ENCODE assay signal across 8 cellular contexts in genomic region chr12:132827763-132828703, GRCh38. TPM values are rescaled to one million over a fixed set of nuclear protein-coding genes. Genes with fewer than 3 reads are reported as not detected.
DNase-seq lines count a peak whose midpoint lies in the region; ATAC-seq and TF ChIP-seq lines count a peak whose summit lies in the region.

No MANE protein-coding gene starts in this region.

- peaks cover 44% of the 10 kb centered on the region for H3K36me3 ChIP-seq in HUES48 (ENCODE audit: control insufficient read depth, insufficient read depth, low read length)
- peaks cover 0 to 24% of the 10 kb centered on the region in 2 donors for H3K36me3 ChIP-seq in esophagus (ENCODE audit: control insufficient read depth in 2 of 2, insufficient read depth in 2 of 2, low read length in 1 of 2)

- ATAC-seq in GM21529 (IDR thresholded peaks at IDR 0.05; ENCODE audit: unreplicated experiment), result peak; percentile 23
- ATAC-seq in naive thymus-derived CD8-positive, alpha-beta T cell, result peak; percentile 31 to 42

- WGBS in esophagus, 2 donors, result 6% methylated on average over 56 to 59 of the region's 59 CpGs

- TF ChIP-seq CTCF in WI38 (IDR thresholded peaks at IDR 0.05; ENCODE audit: low read depth, low read length), result no peak

- H3K4me1 ChIP-seq in HUES48 (ENCODE audit: control insufficient read depth, insufficient read depth, low read length) (no peaks in the 10 kb centered on the region), esophagus (ENCODE audit: control insufficient read depth in 2 of 2, insufficient read depth in 2 of 2, low read length in 1 of 2) (peaks cover 0 to 7% of the 10 kb centered on the region in 2 donors)

- peak overlapping the region; percentile 79 to 99 (median 86) for H3K4me3 Mint-ChIP-seq in naive thymus-derived CD8-positive, alpha-beta T cell

- peaks cover 0 to 42% (median 3%) of the 10 kb centered on the region in 3 donors for H3K36me3 Mint-ChIP-seq in naive thymus-derived CD8-positive, alpha-beta T cell

- H3K4me3 ChIP-seq in HUES48 (ENCODE audit: low read depth, low read length), result peak overlapping the region; percentile 93
- H3K4me3 ChIP-seq in WI38 (ENCODE audit: low read depth, low read length), result peak overlapping the region; percentile 94
- H3K4me3 ChIP-seq in esophagus (ENCODE audit: low read depth in 1 of 2, low read length in 2 of 2), result peak overlapping the region; percentile 83 to 97

- H3K9me3 Mint-ChIP-seq in naive thymus-derived CD8-positive, alpha-beta T cell, result no peaks in the 10 kb centered on the region

- peaks cover 16 to 68% (median 53%) of the 10 kb centered on the region in 4 donors for H3K4me1 Mint-ChIP-seq in naive thymus-derived CD8-positive, alpha-beta T cell

- DNase-seq in NCI-H2196 (lab: John Stamatoyannopoulos, UW; ENCODE audit: unreplicated experiment), result peak; percentile 11
- no peak for DNase-seq in NCI-H2196 treated with DMSO at 0.1 percent for 48 hours (lab: John Stamatoyannopoulos, UW; ENCODE audit: unreplicated experiment)
- DNase-seq in naive thymus-derived CD8-positive, alpha-beta T cell, result peak in 3 of 10 donors; percentile 4 to 23 (median 18)
- DNase-seq in NCI-H82 treated with DMSO at 0.1 percent for 48 hours (lab: John Stamatoyannopoulos, UW; ENCODE audit: unreplicated experiment), result no peak

- no peaks in the 10 kb centered on the region for H3K9me3 ChIP-seq in HUES48 (ENCODE audit: control insufficient read depth, insufficient read depth, low read length)
- H3K9me3 ChIP-seq in esophagus (ENCODE audit: control insufficient read depth in 2 of 2, insufficient read depth in 1 of 2, low read depth in 1 of 2, low read length in 1 of 2), result no peaks in the 10 kb centered on the region

- H3K9ac ChIP-seq in HUES48 (ENCODE audit: low read depth, low read length), result peak overlapping the region; percentile 100

- peaks cover 0 to 3% (median 0%) of the 10 kb centered on the region in 5 donors for H3K27me3 Mint-ChIP-seq in naive thymus-derived CD8-positive, alpha-beta T cell

- peak overlapping the region; percentile 61 to 99 (median 93) for H3K27ac Mint-ChIP-seq in naive thymus-derived CD8-positive, alpha-beta T cell

- H3K27me3 ChIP-seq in HUES48 (ENCODE audit: control insufficient read depth, insufficient read depth, low read length), result no peaks in the 10 kb centered on the region
- H3K27me3 ChIP-seq in esophagus (ENCODE audit: control insufficient read depth in 1 of 2, insufficient read depth in 2 of 2, low read length in 2 of 2), result no peaks in the 10 kb centered on the region

- peak overlapping the region; percentile 96 for H3K27ac ChIP-seq in HUES48 (ENCODE audit: low read depth, low read length)
- peak overlapping the region; percentile 97 to 98 for H3K27ac ChIP-seq in esophagus (ENCODE audit: low read depth in 2 of 2, low read length in 1 of 2)

- POLR2A ChIA-PET in naive thymus-derived CD8-positive, alpha-beta T cell (lab: Charles Lee), result interaction anchor here (0.7 to 2.4 kb wide), 21 partner anchors 10 to 252 kb away, joined by 3 to 48 read pairs (median 6); partner anchors contain the start of genes CHFR and PGAM5

RNA-seq across cellular contexts. Expression of gene GOLGA3, which starts 0.6 kb away (rescaled TPM):
- polyA plus RNA-seq in esophagus, result 10 to 100 TPM; 10.6 to 18.1 TPM
- 10 to 100 TPM; 77.9 to 82.1 TPM for total RNA-seq in naive thymus-derived CD8-positive, alpha-beta T cell
- polyA plus RNA-seq in naive thymus-derived CD8-positive, alpha-beta T cell, result 10 to 100 TPM in 2 of 3 donors, 1 to 10 TPM in 1; 2.7 to 18.1 (median 12.2) TPM

RNA-seq across cellular contexts. Expression of gene CHFR, which starts 59.4 kb away (rescaled TPM):
- 10 to 100 TPM; 20.4 to 30.2 TPM for polyA plus RNA-seq in esophagus
- total RNA-seq in naive thymus-derived CD8-positive, alpha-beta T cell, result 10 to 100 TPM; 93.5 to 96.9 TPM
- polyA plus RNA-seq in naive thymus-derived CD8-positive, alpha-beta T cell, result 10 to 100 TPM; 25.1 to 37.4 (median 27.6) TPM
